22 cellular contexts compared by ENCODE assay signal in the genomic region with DNA sequence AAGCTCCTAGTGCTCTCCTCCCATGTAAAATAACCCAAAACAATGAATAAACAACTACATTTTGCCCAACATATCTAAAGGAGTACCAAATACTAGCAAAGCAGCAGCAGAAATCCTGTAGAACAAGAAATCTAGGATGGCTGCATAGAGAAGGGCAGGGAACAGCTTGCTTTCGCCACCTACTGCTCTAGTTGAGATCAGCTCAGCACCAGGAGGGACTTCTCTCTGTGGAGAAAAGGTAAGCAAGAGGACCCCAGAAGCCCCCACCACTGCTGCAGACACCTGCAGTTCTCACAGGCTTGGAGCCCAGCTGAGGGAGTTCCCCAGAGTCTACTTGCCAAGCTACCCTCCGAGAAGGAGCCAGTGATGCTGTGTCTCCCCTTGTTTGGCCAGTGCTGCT.
DNase-seq lines count a peak whose midpoint lies in the region; ATAC-seq, FAIRE-seq and TF ChIP-seq lines count a peak whose summit lies in the region.
"Had no signal": no experiment of that assay in that cellular context is flagged by ENCODE, and none has a peak within 500 bp of the region (broad histone marks: within the 10 kb centered on the region; RNA-seq: fewer than 3 reads in every experiment).

No MANE protein-coding gene starts in this region.

- H3K4me2 ChIP-seq in GM23248 (ENCODE audit: unreplicated experiment): no peak overlapping the region
- no peak overlapping the region for H3K4me2 ChIP-seq in PC-3 (ENCODE audit: low read length)
- no peak overlapping the region for H3K4me2 ChIP-seq in mesenchymal stem cell (ENCODE audit: low read length, poor library complexity, severe bottlenecking)
- H3K4me2 ChIP-seq in osteoblast (ENCODE audit: insufficient read depth, low read length): no peak overlapping the region

- H2AK5ac ChIP-seq in mesenchymal stem cell (ENCODE audit: low read length, severe bottlenecking): no peak overlapping the region

- H3K9ac ChIP-seq in GM23248: no peak overlapping the region
- H3K9ac ChIP-seq in PC-3 (ENCODE audit: low read length): no peak overlapping the region
- H3K9ac ChIP-seq in mesenchymal stem cell (ENCODE audit: low read length): no peak overlapping the region
- no peak overlapping the region for H3K9ac ChIP-seq in kidney (ENCODE audit: low read length in 2 of 2)

- H2BK5ac ChIP-seq in mesenchymal stem cell (ENCODE audit: low read depth, low read length, poor library complexity, severe bottlenecking): no peak overlapping the region

- DNase-seq in GM23248 (peak; percentile 1), PC-3 (peak; percentile 46), epithelial cell of esophagus (ENCODE audit: low read depth) (peak; percentile 30), mesenchymal stem cell (no peak), osteoblast (ENCODE audit: insufficient read length, low spot score, missing footprints) (no peak), NCI-H1694 treated with DMSO at 0.1 percent for 48 hours (lab: John Stamatoyannopoulos, UW) (no peak), kidney (no peak)
- DNase-seq: activated CD4-positive, alpha-beta T cell treated with anti-CD3 and anti-CD28 coated beads, Interleukin-2, amount 10 ng/mL, durations not matched to agents 7 days and 5 days; activated CD8-positive, alpha-beta memory T cell treated with anti-CD3 and anti-CD28 coated beads, Interleukin-2, amount 10 ng/mL, durations not matched to agents 7 days and 5 days; C1 segment of cervical spinal cord; effector memory CD4-positive, alpha-beta T cell; EL; KG1; NCI-H2029; NCI-H345; posterior cingulate gyrus; substantia nigra; T-helper 2 cell had no signal

- H3K23ac ChIP-seq in mesenchymal stem cell (ENCODE audit: low read length in 2 of 2): no peak overlapping the region

- intact Hi-C loops in PC-3 (cut with micrococcal nuclease): loop anchor here (5.0 kb wide), 1 partner anchor 66 kb away; no protein-coding TSS in a partner anchor
- intact Hi-C loops in kidney (cut with DNase I): no loop called here

- no peak overlapping the region for H3K4me3 ChIP-seq in GM23248
- no peak overlapping the region for H3K4me3 ChIP-seq in PC-3 (ENCODE audit: low read length)
- no peak overlapping the region for H3K4me3 ChIP-seq in epithelial cell of esophagus (ENCODE audit: low read length)
- no peak overlapping the region for H3K4me3 ChIP-seq in mesenchymal stem cell (ENCODE audit: insufficient read depth in 1 of 2, low read depth in 1 of 2, low read length in 2 of 2)
- no peak overlapping the region for H3K4me3 ChIP-seq in osteoblast (ENCODE audit: insufficient read depth, low read length)
- H3K4me3 ChIP-seq in kidney (ENCODE audit: low read length in 2 of 2): no peak overlapping the region

- no peak for FAIRE-seq in kidney (lab: Jason Lieb, UNC)
- FAIRE-seq: astrocyte, urothelium cell line had no signal

- peak overlapping the region; percentile 37 for H4K91ac ChIP-seq in mesenchymal stem cell (ENCODE audit: low read length)

- no TSS peak for BruUV-seq in PC-3 (replicated peaks; lab: Mats Ljungman, UMichigan)

- H3K36me3 ChIP-seq in GM23248 (ENCODE audit: low read depth): no peaks in the 10 kb centered on the region
- H3K36me3 ChIP-seq in PC-3 (ENCODE audit: low read depth, low read length): no peaks in the 10 kb centered on the region
- no peaks in the 10 kb centered on the region for H3K36me3 ChIP-seq in mesenchymal stem cell (ENCODE audit: control insufficient read depth in 1 of 2, insufficient read depth in 2 of 2, low read depth in 1 of 2, low read length in 2 of 2)
- H3K36me3 ChIP-seq in osteoblast (ENCODE audit: insufficient read depth, low read length): no peaks in the 10 kb centered on the region
- H3K36me3 ChIP-seq in kidney (ENCODE audit: control insufficient read depth in 1 of 2, insufficient read depth in 2 of 2, low read length in 2 of 2): no peaks in the 10 kb centered on the region

- no peak; the same call in 1 of the 2 replicates for ATAC-seq in PC-3
- no peak for ATAC-seq in HG03432 (IDR thresholded peaks at IDR 0.05; ENCODE audit: unreplicated experiment)
- ATAC-seq: activated CD8-positive, alpha-beta memory T cell treated with anti-CD3 and anti-CD28 coated beads, Interleukin-2, amount 10 ng/mL, durations not matched to agents 7 days and 5 days; HCT116 had no signal

- H2AFZ ChIP-seq in GM23248: no peak overlapping the region
- H2AFZ ChIP-seq in PC-3 (ENCODE audit: low read length): no peak overlapping the region
- H2AFZ ChIP-seq in mesenchymal stem cell (ENCODE audit: low read depth, low read length): no peak overlapping the region
- H2AFZ ChIP-seq in osteoblast (ENCODE audit: low read length): no peak overlapping the region

- no peaks in the 10 kb centered on the region for H3K9me3 ChIP-seq in GM23248 (ENCODE audit: low read depth)
- H3K9me3 ChIP-seq in PC-3 (ENCODE audit: low read length): no peaks in the 10 kb centered on the region
- peaks cover 10% of the 10 kb centered on the region for H3K9me3 ChIP-seq in mesenchymal stem cell (ENCODE audit: control insufficient read depth, low read length)
- H3K9me3 ChIP-seq in osteoblast (ENCODE audit: low read depth, low read length): no peaks in the 10 kb centered on the region
- H3K9me3 ChIP-seq in kidney (ENCODE audit: control insufficient read depth in 1 of 2, low read length in 2 of 2): no peaks in the 10 kb centered on the region

- H3K79me2 ChIP-seq in GM23248 (ENCODE audit: insufficient read depth): no peaks in the 10 kb centered on the region
- no peaks in the 10 kb centered on the region for H3K79me2 ChIP-seq in PC-3 (ENCODE audit: low read length)
- H3K79me2 ChIP-seq in osteoblast (ENCODE audit: insufficient read depth, low read length): no peaks in the 10 kb centered on the region

- in situ Hi-C loops in GM23248 (cut with MboI): no loop called here

- POLR2A ChIA-PET in PC-3 (lab: Charles Lee; ENCODE audit: unreplicated experiment): no interaction called here

- 9 to 26% methylated on average over 2 of the region's 2 CpGs for WGBS in GM23248 (ENCODE audit: low coverage in 1 of 2, low lambda C conversion rate in 2 of 2, missing lambda C conversion rate in 2 of 2), 2 experiments
- 68% methylated on average over 2 of the region's 2 CpGs for WGBS in mesenchymal stem cell

- H3K4me1 ChIP-seq in GM23248 (ENCODE audit: insufficient read depth) (no peaks in the 10 kb centered on the region), PC-3 (ENCODE audit: insufficient read depth, low read length) (no peaks in the 10 kb centered on the region), mesenchymal stem cell (ENCODE audit: control insufficient read depth, insufficient read depth, low read depth, low read length) (peaks cover 6% of the 10 kb centered on the region), osteoblast (ENCODE audit: insufficient read depth, low read length) (no peaks in the 10 kb centered on the region), kidney (ENCODE audit: control insufficient read depth in 1 of 2, insufficient read depth in 1 of 2, low read depth in 1 of 2, low read length in 2 of 2) (no peaks in the 10 kb centered on the region)

- H2BK120ac ChIP-seq in mesenchymal stem cell (ENCODE audit: low read depth, low read length): no peak overlapping the region

- H3K18ac ChIP-seq in mesenchymal stem cell (ENCODE audit: low read depth in 1 of 2, low read length in 2 of 2): no peak overlapping the region

- TF ChIP-seq CTCF in PC-3 (conservative IDR thresholded peaks at IDR 0.05; ENCODE audit: low read depth, low read length) (peak; percentile 62), epithelial cell of esophagus (IDR thresholded peaks at IDR 0.05; ENCODE audit: insufficient read depth, low read depth, low read length, missing control alignments) (peak; percentile 42), osteoblast (IDR thresholded peaks at IDR 0.05; ENCODE audit: extremely low read depth, low read depth, low read length) (no peak), kidney (IDR thresholded peaks at IDR 0.05; ENCODE audit: borderline replicate concordance, extremely low read depth, insufficient read depth) (no peak)

- H2BK15ac ChIP-seq in mesenchymal stem cell (ENCODE audit: low read depth, poor library complexity, severe bottlenecking): no peak overlapping the region

- H3K14ac ChIP-seq in mesenchymal stem cell (ENCODE audit: low read length in 2 of 2): no peak overlapping the region

- no peaks in the 10 kb centered on the region for H3F3A ChIP-seq in GM23248 (ENCODE audit: insufficient read depth)
- no peaks in the 10 kb centered on the region for H3F3A ChIP-seq in PC-3 (ENCODE audit: low read length, unreplicated experiment)

- no peaks in the 10 kb centered on the region for H3K79me1 ChIP-seq in mesenchymal stem cell (replicated peaks; ENCODE audit: low read length, poor library complexity, severe bottlenecking)

- no peak overlapping the region for H2BK12ac ChIP-seq in mesenchymal stem cell (ENCODE audit: low read length in 2 of 2)

- no peak overlapping the region for H3K4ac ChIP-seq in mesenchymal stem cell (ENCODE audit: low read depth in 1 of 2, low read length in 2 of 2)

- H3K9me2 ChIP-seq in GM23248 (ENCODE audit: insufficient read depth) (no peaks in the 10 kb centered on the region), PC-3 (replicated peaks; ENCODE audit: low read length) (no peaks in the 10 kb centered on the region)

- H4K20me1 ChIP-seq in GM23248 (ENCODE audit: insufficient read depth) (no peaks in the 10 kb centered on the region), PC-3 (ENCODE audit: low read length) (no peaks in the 10 kb centered on the region), osteoblast (ENCODE audit: insufficient read depth, low read length) (no peaks in the 10 kb centered on the region)

- H3K27me3 ChIP-seq in GM23248 (replicated peaks; ENCODE audit: insufficient read depth) (no peaks in the 10 kb centered on the region), PC-3 (ENCODE audit: low read length) (peaks cover 30% of the 10 kb centered on the region), mesenchymal stem cell (ENCODE audit: control insufficient read depth in 1 of 2, insufficient read depth in 1 of 2, low read length in 2 of 2) (no peaks in the 10 kb centered on the region), osteoblast (ENCODE audit: insufficient read depth, low read length) (no peaks in the 10 kb centered on the region)

- no peak overlapping the region for H4K8ac ChIP-seq in mesenchymal stem cell (ENCODE audit: low read length)

- H3K27ac ChIP-seq in GM23248 (no peak overlapping the region), PC-3 (ENCODE audit: low read length) (no peak overlapping the region), mesenchymal stem cell (ENCODE audit: low read length, poor library complexity, severe bottlenecking) (no peak overlapping the region), osteoblast (ENCODE audit: low read depth, low read length) (no peak overlapping the region), kidney (ENCODE audit: low read depth in 2 of 2, low read length in 2 of 2) (no peak overlapping the region)

- CTCF ChIA-PET in PC-3 (lab: Charles Lee): interaction anchor here (1.5 kb wide), 1 partner anchor 64 kb away, joined by 6 read pairs; no protein-coding TSS in a partner anchor

Comparison
In these comparisons a context has a peak if more than half of its experiments do, and no peak if none do; other contexts are left out.
1. DNase-seq: peak in GM23248 (single experiment), PC-3 (single experiment) and epithelial cell of esophagus (single experiment); none in mesenchymal stem cell (single experiment), osteoblast (single experiment), NCI-H1694 treated with DMSO at 0.1 percent for 48 hours (single experiment) and kidney (single experiment).
2. CTCF ChIP-seq: peak in PC-3 (single experiment) and epithelial cell of esophagus (single experiment); none in osteoblast (single experiment) and kidney (single experiment).